Comparison of ENCODE assay signal across 15 cellular contexts in the genomic region with DNA sequence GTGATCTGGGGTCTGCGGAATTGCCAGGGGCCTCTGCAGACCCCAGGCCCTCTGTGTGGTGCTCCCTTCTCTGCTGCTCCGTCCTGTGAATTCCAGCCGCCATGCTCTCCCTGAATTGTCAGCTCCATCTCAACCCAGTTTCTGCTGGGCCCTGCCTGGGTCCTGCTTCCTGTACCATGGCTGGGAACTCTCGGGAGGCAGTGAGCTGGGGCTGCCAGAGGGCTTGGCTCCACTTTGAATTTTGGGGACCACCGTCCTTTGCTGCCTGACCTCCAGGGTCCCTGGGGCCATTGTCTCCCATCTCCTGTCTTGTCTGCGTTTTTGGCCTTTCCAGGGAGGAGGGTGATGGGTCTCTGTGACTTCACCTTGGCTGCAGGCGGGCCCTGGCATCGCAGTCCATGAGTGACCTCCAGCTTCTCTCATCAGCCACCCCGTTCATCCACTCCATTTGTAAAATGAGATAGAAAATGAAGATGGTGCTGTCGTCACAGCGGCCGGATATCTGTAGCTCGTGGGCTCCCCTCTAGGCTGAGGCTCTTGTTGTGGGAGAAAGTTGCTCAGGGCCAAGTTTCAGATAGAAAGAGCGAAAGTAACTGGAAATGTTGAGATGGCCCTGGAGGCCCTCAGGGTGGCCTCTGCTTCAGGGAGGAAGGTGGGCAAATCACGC. TPM values are rescaled to one million over a fixed set of nuclear protein-coding genes. Genes with fewer than 3 reads are reported as not detected.
DNase-seq lines count a peak whose midpoint lies in the region; ATAC-seq and TF ChIP-seq lines count a peak whose summit lies in the region.
"Had no signal": no experiment of that assay in that cellular context is flagged by ENCODE, and none has a peak within 500 bp of the region (broad histone marks: within the 10 kb centered on the region; RNA-seq: fewer than 3 reads in every experiment).

No MANE protein-coding gene starts in this region.

- H3K4me1 Mint-ChIP-seq in CD4-positive, alpha-beta memory T cell, result peaks cover 31 to 75% (median 50%) of the 10 kb centered on the region in 4 donors
- H3K4me1 Mint-ChIP-seq in H9, result peaks cover 18 to 28% of the 10 kb centered on the region in 2 experiments
- peaks cover 34% of the 10 kb centered on the region for H3K4me1 Mint-ChIP-seq in central memory CD8-positive, alpha-beta T cell
- H3K4me1 Mint-ChIP-seq in nephron, result peaks cover 32% of the 10 kb centered on the region

- no peak for ATAC-seq in central memory CD8-positive, alpha-beta T cell (replicated peaks; ENCODE audit: extremely low read depth, poor library complexity, severe bottlenecking)
- ATAC-seq: activated CD4-positive, CD25-positive, alpha-beta regulatory T cell treated with anti-CD3 and anti-CD28 coated beads, Interleukin-2, amount 50 U/mL, for 24 hours had no signal

- H3K79me2 ChIP-seq in H9 (ENCODE audit: insufficient read depth, low read length), result peaks cover 69% of the 10 kb centered on the region

- no peak overlapping the region for H2BK15ac ChIP-seq in H9 (ENCODE audit: low read depth, low read length)

- no peak overlapping the region for H2BK120ac ChIP-seq in H9 (ENCODE audit: low read depth, low read length, poor library complexity, severe bottlenecking)

- no peak overlapping the region for H3T11ph ChIP-seq in H9 (ENCODE audit: low read length)

- peak overlapping the region; percentile 74; the same call in 1 of the 2 replicates for H3K14ac ChIP-seq in H9 (ENCODE audit: insufficient read depth, low read length)

- no peak overlapping the region for H2BK12ac ChIP-seq in H9 (ENCODE audit: insufficient read length, low read depth, low read length)

- no peak overlapping the region for H4K5ac ChIP-seq in H9 (ENCODE audit: insufficient read length, low read depth, low read length)

- TF ChIP-seq CTCF in H9 (conservative IDR thresholded peaks at IDR 0.05) (no peak), nephron (IDR thresholded peaks at IDR 0.05; ENCODE audit: unreplicated experiment in 3 of 3) (no peak)

- CTCF ChIA-PET in CD4-positive, alpha-beta memory T cell (lab: Charles Lee; ENCODE audit: partially characterized antibody), result no interaction called here

- no peaks in the 10 kb centered on the region for H3K23me2 ChIP-seq in H9 (ENCODE audit: insufficient read length, low read depth, low read length, poor library complexity, severe bottlenecking)

- H2AFZ ChIP-seq in H9 (ENCODE audit: low read length), result no peak overlapping the region

- H3K79me1 ChIP-seq in H9 (ENCODE audit: insufficient read depth, low read depth, low read length, poor library complexity, severe bottlenecking), result peaks cover 3% of the 10 kb centered on the region

- WGBS in H9 (ENCODE audit: extremely low coverage, insufficient read length, low lambda C conversion rate), result no CpG with 5 or more reads among the region's 15 CpGs

- no peak overlapping the region for H3K4me3 ChIP-seq in CD4-positive, alpha-beta memory T cell (ENCODE audit: low read length in 2 of 2)

- no peaks in the 10 kb centered on the region for H3K9me3 ChIP-seq in CD4-positive, alpha-beta memory T cell (ENCODE audit: control insufficient read depth in 1 of 2, low read length in 2 of 2)
- no peaks in the 10 kb centered on the region for H3K9me3 ChIP-seq in H9 (ENCODE audit: control insufficient read depth, low read depth, low read length)

- no peak overlapping the region for H4K91ac ChIP-seq in H9 (ENCODE audit: insufficient read length, low read depth, low read length)

- H3K4me2 ChIP-seq in H9 (ENCODE audit: insufficient read depth, insufficient read length, low read length), result no peak overlapping the region

- no peak overlapping the region for H3K9ac ChIP-seq in H9 (ENCODE audit: extremely low read depth, insufficient read length, low read length)

- no peak overlapping the region for H3K4ac ChIP-seq in H9 (ENCODE audit: low read depth, low read length)

- no peak overlapping the region for H2BK20ac ChIP-seq in H9 (ENCODE audit: low read depth, low read length, poor library complexity, severe bottlenecking)

- no peak overlapping the region for H3K56ac ChIP-seq in H9 (ENCODE audit: insufficient read length, low read depth, low read length)

- POLR2A ChIA-PET in CD4-positive, alpha-beta memory T cell (lab: Charles Lee; ENCODE audit: partially characterized antibody), result interaction anchor here (1.3 kb wide), 1 partner anchor 32 kb away, joined by 3 read pairs; no protein-coding TSS in a partner anchor

- H3K4me1 ChIP-seq in CD4-positive, alpha-beta memory T cell (ENCODE audit: insufficient read depth, low read length), result peaks cover 83% of the 10 kb centered on the region
- H3K4me1 ChIP-seq in H9 (ENCODE audit: insufficient read depth, low read length), result no peaks in the 10 kb centered on the region

- H3K23ac ChIP-seq in H9 (ENCODE audit: insufficient read length, low read depth, low read length), result no peak overlapping the region

- no peak overlapping the region for H3K27ac ChIP-seq in CD4-positive, alpha-beta memory T cell (ENCODE audit: low read depth, low read length)
- no peak overlapping the region for H3K27ac ChIP-seq in H9 (ENCODE audit: insufficient read length, low read depth, low read length)
- H3K27ac ChIP-seq: C4-2B had no signal

- no peak overlapping the region for H3K18ac ChIP-seq in H9 (ENCODE audit: insufficient read length, low read depth, low read length)

- no peak overlapping the region for H2BK5ac ChIP-seq in H9 (ENCODE audit: insufficient read length, low read length)

- intact Hi-C loops in CD4-positive, alpha-beta memory T cell (cut with micrococcal nuclease), result no loop called here

- no peaks in the 10 kb centered on the region for H3K27me3 Mint-ChIP-seq in CD4-positive, alpha-beta memory T cell
- no peaks in the 10 kb centered on the region; the same call in 1 of the 2 replicates for H3K27me3 Mint-ChIP-seq in H9 (ENCODE audit: low read depth)
- no peaks in the 10 kb centered on the region for H3K27me3 Mint-ChIP-seq in central memory CD8-positive, alpha-beta T cell
- H3K27me3 Mint-ChIP-seq in nephron (ENCODE audit: low read depth), result no peaks in the 10 kb centered on the region

- H4K20me1 ChIP-seq in H9 (ENCODE audit: control insufficient read depth, insufficient read depth, insufficient read length), result peaks cover 8% of the 10 kb centered on the region

- H2AK5ac ChIP-seq in H9 (ENCODE audit: insufficient read length, low read length), result no peak overlapping the region

- peak overlapping the region in 4 of 8 donors; percentile 33 to 55 (median 46) for H3K4me3 Mint-ChIP-seq in CD4-positive, alpha-beta memory T cell
- H3K4me3 Mint-ChIP-seq in H9 (no peak overlapping the region), nephron (no peak overlapping the region)
- peak overlapping the region; percentile 20 for H3K4me3 Mint-ChIP-seq in central memory CD8-positive, alpha-beta T cell

- no peaks in the 10 kb centered on the region for H3K27me3 ChIP-seq in CD4-positive, alpha-beta memory T cell (ENCODE audit: insufficient read depth, low read length)
- no peaks in the 10 kb centered on the region for H3K27me3 ChIP-seq in H9 (ENCODE audit: insufficient read depth, low read length)
- H3K27me3 ChIP-seq: dorsolateral prefrontal cortex had no signal

- H3K36me3 Mint-ChIP-seq in CD4-positive, alpha-beta memory T cell, result peaks cover 3 to 7% of the 10 kb centered on the region in 2 donors
- H3K36me3 Mint-ChIP-seq in H9 (ENCODE audit: insufficient read depth in 1 of 3, low read depth in 3 of 3) (no peaks in the 10 kb centered on the region), nephron (ENCODE audit: low read depth) (peaks cover 4% of the 10 kb centered on the region)
- peaks cover 21% of the 10 kb centered on the region for H3K36me3 Mint-ChIP-seq in central memory CD8-positive, alpha-beta T cell (ENCODE audit: insufficient read depth)

- H4K8ac ChIP-seq in H9 (replicated peaks; ENCODE audit: insufficient read length, low read depth, low read length), result no peak overlapping the region

- no peak for DNase-seq in CD4-positive, alpha-beta memory T cell
- no peak for DNase-seq in H9
- DNase-seq in central memory CD8-positive, alpha-beta T cell (ENCODE audit: low spot score in 2 of 2), result no peak
- no peak for DNase-seq in occipital lobe (lab: John Stamatoyannopoulos, UW)
- DNase-seq in globus pallidus (ENCODE audit: low spot score), result no peak
- no peak for DNase-seq in activated gamma-delta T cell treated with Interleukin-2 at 50 U/mL for 16 hours
- DNase-seq: aorta, DMS79 treated with DMSO at 0.1 percent for 48 hours, dorsolateral prefrontal cortex, NCI-H1105 treated with DMSO at 0.1 percent for 48 hours, NCI-H2227 treated with DMSO at 0.1 percent for 48 hours, SHP77 had no signal

- peaks cover 0 to 6% (median 0%) of the 10 kb centered on the region in 8 donors for H3K9me3 Mint-ChIP-seq in CD4-positive, alpha-beta memory T cell
- H3K9me3 Mint-ChIP-seq in H9 (no peaks in the 10 kb centered on the region), nephron (no peaks in the 10 kb centered on the region)
- no peaks in the 10 kb centered on the region for H3K9me3 Mint-ChIP-seq in central memory CD8-positive, alpha-beta T cell

- peak overlapping the region in 5 of 7 donors; percentile 42 to 85 (median 69) for H3K27ac Mint-ChIP-seq in CD4-positive, alpha-beta memory T cell
- peak overlapping the region; percentile 78 to 87 (median 81); a peak in 5 of 7 replicates for H3K27ac Mint-ChIP-seq in H9
- H3K27ac Mint-ChIP-seq in central memory CD8-positive, alpha-beta T cell (ENCODE audit: low read depth), result peak overlapping the region; percentile 78
- peak overlapping the region; percentile 51 to 81 (median 51) for H3K27ac Mint-ChIP-seq in nephron

- no peaks in the 10 kb centered on the region for H3K36me3 ChIP-seq in CD4-positive, alpha-beta memory T cell (ENCODE audit: insufficient read depth, low read length)

RNA-seq across cellular contexts. Expression of gene SKI, which starts 38.3 kb away (rescaled TPM):
- total RNA-seq in CD4-positive, alpha-beta memory T cell, result 100 to 1,000 TPM in 1 of 2 experiments, 10 to 100 TPM in 1; 96.1 to 104 TPM
- under 1 TPM; 0.08 to 0.86 TPM for polyA plus RNA-seq in CD4-positive, alpha-beta memory T cell
- total RNA-seq in H9 (2021) (88.8 and 89.5 TPM in 2 replicates), occipital lobe (19.3 TPM)
